ENCODE assay signal across 8 cellular contexts in the genomic region with DNA sequence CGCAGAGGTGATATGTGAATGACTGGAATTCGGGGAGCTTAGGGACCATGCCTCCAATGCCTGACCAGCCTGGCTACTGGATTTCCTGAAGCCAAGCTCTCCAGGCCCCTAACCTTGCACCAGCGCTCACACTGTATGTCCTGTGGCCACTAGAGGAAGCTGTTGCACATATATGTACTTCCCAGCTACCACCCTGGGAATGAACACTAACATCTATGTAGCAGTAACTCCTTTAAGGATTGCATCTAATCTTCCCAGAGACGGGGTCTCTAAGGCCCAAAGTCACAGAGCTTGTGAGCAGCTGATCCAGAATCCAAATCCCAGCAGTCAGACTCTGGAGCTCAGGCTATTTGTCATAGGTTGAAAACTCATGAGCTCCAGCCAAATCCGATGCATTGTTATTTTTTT. TPM values are rescaled to one million over a fixed set of nuclear protein-coding genes. Genes with fewer than 3 reads are reported as not detected.
DNase-seq lines count a peak whose midpoint lies in the region; ATAC-seq and TF ChIP-seq lines count a peak whose summit lies in the region.

No MANE protein-coding gene starts in this region.

- H3K27ac ChIP-seq in RWPE2 (ENCODE audit: poor library complexity, severe bottlenecking) (no peak overlapping the region), esophagus squamous epithelium (no peak overlapping the region)

- TF ChIP-seq CTCF in LNCAP (IDR thresholded peaks at IDR 0.05) (peak; percentile 81), RWPE2 (IDR thresholded peaks at IDR 0.05; ENCODE audit: poor library complexity, severe bottlenecking) (peak; percentile 89), esophagus squamous epithelium (IDR thresholded peaks at IDR 0.05) (peak in 4 of 6 experiments; percentile 19 to 48 (median 36))

- ATAC-seq in RWPE2 (ENCODE audit: low read depth) (peak; percentile 88), HG02678 (IDR thresholded peaks at IDR 0.05; ENCODE audit: unreplicated experiment) (no peak), GM21423 (IDR thresholded peaks at IDR 0.05; ENCODE audit: unreplicated experiment) (no peak)

- peaks cover 17% of the 10 kb centered on the region for H3K27me3 ChIP-seq in RWPE2 (ENCODE audit: insufficient read depth, poor library complexity, severe bottlenecking)
- peaks cover 0 to 82% (median 0%) of the 10 kb centered on the region in 4 donors for H3K27me3 ChIP-seq in esophagus squamous epithelium

- intact Hi-C loops in esophagus squamous epithelium (cut with DNase I), result no loop called here

- no peaks in the 10 kb centered on the region for H3K9me3 ChIP-seq in RWPE2 (ENCODE audit: severe bottlenecking)
- no peaks in the 10 kb centered on the region for H3K9me3 ChIP-seq in esophagus squamous epithelium

- no peaks in the 10 kb centered on the region for H3K4me1 ChIP-seq in RWPE2 (ENCODE audit: insufficient read depth, poor library complexity, severe bottlenecking)
- no peaks in the 10 kb centered on the region for H3K4me1 ChIP-seq in esophagus squamous epithelium

- H3K4me3 ChIP-seq in RWPE2 (ENCODE audit: severe bottlenecking) (no peak overlapping the region), esophagus squamous epithelium (no peak overlapping the region)

- H3K36me3 ChIP-seq in RWPE2 (ENCODE audit: low read depth) (no peaks in the 10 kb centered on the region), esophagus squamous epithelium (no peaks in the 10 kb centered on the region)

- 19 to 25% methylated on average over 5 of the region's 5 CpGs for WGBS in esophagus squamous epithelium, 2 donors

- DNase-seq in DMS79 treated with DMSO at 0.1 percent for 48 hours (lab: John Stamatoyannopoulos, UW), result peak; percentile 2
- no peak for DNase-seq in DMS79 (lab: John Stamatoyannopoulos, UW)
- DNase-seq in RWPE2 (ENCODE audit: low spot score), result peak; percentile 64
- no peak for DNase-seq in esophagus squamous epithelium (lab: John Stamatoyannopoulos, UW)
- peak in 48 of 56 donors; percentile 3 to 71 (median 36) for DNase-seq in nucleus accumbens (lab: John Stamatoyannopoulos, UW)

- TF ChIP-seq POLR2A in esophagus squamous epithelium (IDR thresholded peaks at IDR 0.05), result no peak

RNA-seq across cellular contexts. Expression of gene BPIFB1, which starts 20.4 kb away (rescaled TPM):
- total RNA-seq in esophagus squamous epithelium, result 10 to 100 TPM in 1 of 4 donors, 1 to 10 TPM in 1, under 1 TPM in 1, not detected in 1; 0.38 to 99.4 (median 4.3) TPM

RNA-seq across cellular contexts. Expression of gene BPIFA1, which starts 26.9 kb away (rescaled TPM):
- not detected for total RNA-seq in esophagus squamous epithelium

RNA-seq across cellular contexts. Expression of gene BPIFA3, which starts 45.5 kb away (rescaled TPM):
- total RNA-seq in esophagus squamous epithelium, result not detected

Comparison
In these comparisons a context has a peak if more than half of its experiments do, and no peak if none do; other contexts are left out.
1. DNase-seq: peak in DMS79 treated with DMSO at 0.1 percent for 48 hours (single experiment), RWPE2 (single experiment) and nucleus accumbens (48 of 56); none in DMS79 (single experiment) and esophagus squamous epithelium (single experiment).
2. CTCF ChIP-seq: peak in every context shown above with its lines; median percentile 89 in RWPE2; 81 in LNCAP; 36 in esophagus squamous epithelium.